In genomic region chr19:12791345-12792047, GRCh38 we compare ENCODE assay signal across 8 cellular contexts. TPM values are rescaled to one million over a fixed set of nuclear protein-coding genes. Genes with fewer than 3 reads are reported as not detected.
A peak's percentile ranks its signal among the peaks of the same experiment; 100 is the strongest.
DNase-seq lines count a peak whose midpoint lies in the region; ATAC-seq lines count a peak whose summit lies in the region.

JUNB (plus strand) TSS chr19:12791486; CDS start chr19:12791772, 286 bp downstream.

- WGBS in mesendoderm (ENCODE audit: extremely low coverage, insufficient coverage, low lambda C conversion rate), result no CpG with 5 or more reads among the region's 73 CpGs

- H2AK5ac ChIP-seq in mesendoderm (ENCODE audit: low read length), result no peak within 1 kb of the TSS

- peaks cover 1% of the 10 kb centered on the region for H3K79me2 ChIP-seq in mesendoderm (ENCODE audit: control insufficient read depth, insufficient read depth, low read length)

- peak within 1 kb of the TSS; percentile 98 to 100 (median 99) for H3K27ac ChIP-seq in BLaER1 treated with 17β-estradiol and CSF1 and Interleukin-3, amounts not matched to agents 10 nM and 100 nM
- H3K27ac ChIP-seq in mesendoderm (ENCODE audit: low read depth, low read length), result peak within 1 kb of the TSS; percentile 69

- peaks cover 53 to 67% (median 64%) of the 10 kb centered on the region in 10 experiments for H3K4me1 ChIP-seq in BLaER1 treated with 17β-estradiol and CSF1 and Interleukin-3, amounts not matched to agents 10 nM and 100 nM
- H3K4me1 ChIP-seq in NT2/D1 (ENCODE audit: insufficient read depth, insufficient read length) (peaks cover 25% of the 10 kb centered on the region), endocrine pancreas (ENCODE audit: control insufficient read depth, insufficient read depth, low read length) (peaks cover 6% of the 10 kb centered on the region), mesendoderm (ENCODE audit: control insufficient read depth, low read depth, low read length) (peaks cover 20% of the 10 kb centered on the region)

- H3K4ac ChIP-seq in mesendoderm (ENCODE audit: low read depth, low read length), result no peak within 1 kb of the TSS

- peak within 1 kb of the TSS; percentile 92 to 99 (median 98) for H3K9ac ChIP-seq in BLaER1 treated with 17β-estradiol and CSF1 and Interleukin-3, amounts not matched to agents 10 nM and 100 nM
- peak within 1 kb of the TSS; percentile 95 for H3K9ac ChIP-seq in NT2/D1 (ENCODE audit: insufficient read length, low read depth)
- H3K9ac ChIP-seq in endocrine pancreas (ENCODE audit: control insufficient read depth, insufficient read depth, low read length), result peak within 1 kb of the TSS; percentile 94
- peak within 1 kb of the TSS; percentile 86 for H3K9ac ChIP-seq in mesendoderm (ENCODE audit: low read length)

- H3K4me3 ChIP-seq in BLaER1 treated with 17β-estradiol and CSF1 and Interleukin-3, amounts not matched to agents 10 nM and 100 nM, result peak within 1 kb of the TSS; percentile 90 to 98 (median 96)
- H3K4me3 ChIP-seq in NT2/D1 (ENCODE audit: insufficient read length, low read depth), result peak within 1 kb of the TSS; percentile 72
- H3K4me3 ChIP-seq in endocrine pancreas (ENCODE audit: control insufficient read depth, insufficient read depth, low read length), result peak within 1 kb of the TSS; percentile 44
- H3K4me3 ChIP-seq in mesendoderm (ENCODE audit: low read length), result peak within 1 kb of the TSS; percentile 56

- no peaks in the 10 kb centered on the region for H3K27me3 ChIP-seq in BLaER1 treated with 17β-estradiol and CSF1 and Interleukin-3, amounts not matched to agents 10 nM and 100 nM
- H3K27me3 ChIP-seq in NT2/D1 (ENCODE audit: insufficient read depth, insufficient read length), result peaks cover 25% of the 10 kb centered on the region
- H3K27me3 ChIP-seq in endocrine pancreas (ENCODE audit: control insufficient read depth, insufficient read depth, low read length), result no peaks in the 10 kb centered on the region
- no peaks in the 10 kb centered on the region for H3K27me3 ChIP-seq in mesendoderm (ENCODE audit: insufficient read depth, low read length, poor library complexity)

- peak within 1 kb of the TSS; percentile 30 for H3K18ac ChIP-seq in mesendoderm (ENCODE audit: low read length)

- H3K79me1 ChIP-seq in mesendoderm (ENCODE audit: low read length), result peaks cover 2% of the 10 kb centered on the region

- DNase-seq in HUDEP-2 (lab: John Stamatoyannopoulos, UW; ENCODE audit: unreplicated experiment in 76 of 76) (peak in 75 of 76 experiments; percentile 66 to 99 (median 96)), NT2/D1 (ENCODE audit: low read depth, low spot score) (no peak), mesendoderm (peak; percentile 93)
- DNase-seq in activated CD8-positive, alpha-beta memory T cell treated with anti-CD3 and anti-CD28 coated beads, Interleukin-2, amount 10 ng/mL, durations not matched to agents 7 days and 5 days, result peak; percentile 97
- peak; percentile 95 for DNase-seq in stimulated activated CD8-positive, alpha-beta memory T cell treated with anti-CD3 and anti-CD28 coated beads, Interleukin-12 subunit alpha, Interleukin-12 subunit beta, amount 100 ng/mL, for 4 hours (ENCODE audit: low read depth)

- H3K4me2 ChIP-seq in BLaER1 treated with 17β-estradiol and CSF1 and Interleukin-3, amounts not matched to agents 10 nM and 100 nM, result peak within 1 kb of the TSS; percentile 90 to 99 (median 98)
- H3K4me2 ChIP-seq in mesendoderm (ENCODE audit: low read length), result peak within 1 kb of the TSS; percentile 97

- H3K36me3 Mint-ChIP-seq in activated CD8-positive, alpha-beta memory T cell treated with anti-CD3 and anti-CD28 coated beads, Interleukin-2, amount 10 ng/mL, durations not matched to agents 7 days and 5 days, result peaks cover 8% of the 10 kb centered on the region

- no peak within 1 kb of the TSS for H2BK5ac ChIP-seq in mesendoderm (ENCODE audit: low read length)

- H3K23ac ChIP-seq in mesendoderm (ENCODE audit: low read length), result peak within 1 kb of the TSS; percentile 80

- CTCF ChIA-PET in activated CD8-positive, alpha-beta memory T cell treated with anti-CD3 and anti-CD28 coated beads, Interleukin-2, amount 10 ng/mL, durations not matched to agents 7 days and 5 days (lab: Charles Lee), result interaction anchor here (1.0 to 18.0 kb wide), 4 partner anchors 22 to 174 kb away, joined by 3 to 1017 read pairs (median 5); partner anchors contain the start of gene HOOK2

- ATAC-seq in GM19328 (IDR thresholded peaks at IDR 0.05; ENCODE audit: unreplicated experiment), result peak; percentile 32
- ATAC-seq in activated CD8-positive, alpha-beta memory T cell treated with anti-CD3 and anti-CD28 coated beads, Interleukin-2, amount 10 ng/mL, durations not matched to agents 7 days and 5 days, result peak; percentile 44

- no peaks in the 10 kb centered on the region for H3K9me3 ChIP-seq in BLaER1 treated with 17β-estradiol and CSF1 and Interleukin-3, amounts not matched to agents 10 nM and 100 nM (replicated peaks in 1 of 11)
- H3K9me3 ChIP-seq in NT2/D1 (ENCODE audit: insufficient read depth, low read length) (no peaks in the 10 kb centered on the region), endocrine pancreas (ENCODE audit: control insufficient read depth, low read length) (no peaks in the 10 kb centered on the region)

- H2BK120ac ChIP-seq in mesendoderm (ENCODE audit: low read depth, low read length), result no peak within 1 kb of the TSS

- H3K36me3 ChIP-seq in BLaER1 treated with 17β-estradiol and CSF1 and Interleukin-3, amounts not matched to agents 10 nM and 100 nM, result peaks cover 0 to 12% (median 0%) of the 10 kb centered on the region in 11 experiments; a peak in 8 of 22 replicates
- H3K36me3 ChIP-seq in NT2/D1 (ENCODE audit: insufficient read depth, insufficient read length, low read length), result peaks cover 2% of the 10 kb centered on the region
- H3K36me3 ChIP-seq in endocrine pancreas (ENCODE audit: control insufficient read depth, insufficient read depth, low read length), result no peaks in the 10 kb centered on the region
- H3K36me3 ChIP-seq in mesendoderm (ENCODE audit: control insufficient read depth, insufficient read depth, low read length), result no peaks in the 10 kb centered on the region

- H4K8ac ChIP-seq in mesendoderm (ENCODE audit: low read depth, low read length), result no peak within 1 kb of the TSS

- H3K27ac Mint-ChIP-seq in activated CD8-positive, alpha-beta memory T cell treated with anti-CD3 and anti-CD28 coated beads, Interleukin-2, amount 10 ng/mL, durations not matched to agents 7 days and 5 days, result peak within 1 kb of the TSS; percentile 95

- H3K27me3 Mint-ChIP-seq in activated CD8-positive, alpha-beta memory T cell treated with anti-CD3 and anti-CD28 coated beads, Interleukin-2, amount 10 ng/mL, durations not matched to agents 7 days and 5 days, result no peaks in the 10 kb centered on the region

- H2BK15ac ChIP-seq in mesendoderm (replicated peaks; ENCODE audit: low read depth), result no peak within 1 kb of the TSS

- H3K4me3 Mint-ChIP-seq in activated CD8-positive, alpha-beta memory T cell treated with anti-CD3 and anti-CD28 coated beads, Interleukin-2, amount 10 ng/mL, durations not matched to agents 7 days and 5 days, result peak within 1 kb of the TSS; percentile 93

- no peaks in the 10 kb centered on the region for H3K9me3 Mint-ChIP-seq in activated CD8-positive, alpha-beta memory T cell treated with anti-CD3 and anti-CD28 coated beads, Interleukin-2, amount 10 ng/mL, durations not matched to agents 7 days and 5 days (ENCODE audit: low read depth)

- H3K4me1 Mint-ChIP-seq in activated CD8-positive, alpha-beta memory T cell treated with anti-CD3 and anti-CD28 coated beads, Interleukin-2, amount 10 ng/mL, durations not matched to agents 7 days and 5 days, result peaks cover 48% of the 10 kb centered on the region

- H4K20me1 ChIP-seq in BLaER1 treated with 17β-estradiol and CSF1 and Interleukin-3, amounts not matched to agents 10 nM and 100 nM, result peaks cover 18 to 29% (median 20%) of the 10 kb centered on the region in 11 experiments

- no peak within 1 kb of the TSS for H4K5ac ChIP-seq in mesendoderm (ENCODE audit: low read length)

- H3K56ac ChIP-seq in mesendoderm (ENCODE audit: low read length), result peak within 1 kb of the TSS; percentile 93

RNA-seq across cellular contexts. Expression of gene JUNB, which starts in this region (rescaled TPM):
- 100 to 1,000 TPM; 142 to 191 TPM for total RNA-seq in activated CD8-positive, alpha-beta memory T cell treated with anti-CD3 and anti-CD28 coated beads, Interleukin-2, amount 10 ng/mL, durations not matched to agents 7 days and 5 days
- polyA plus RNA-seq in mesendoderm (2013, experiment 1 of 2), result 2.2 TPM
- polyA plus RNA-seq in mesendoderm (2013, experiment 2 of 2), result 2.5 TPM

Comparison
In these comparisons a context has a peak if more than half of its experiments do, and no peak if none do; other contexts are left out.
1. H3K4me3 ChIP-seq: peak in every context shown above with its lines; median percentile 96 in BLaER1 treated with 17β-estradiol and CSF1 and Interleukin-3, amounts not matched to agents 10 nM and 100 nM; 72 in NT2/D1; 56 in mesendoderm; 44 in endocrine pancreas.